ENCODE assay signal across 12 cellular contexts in the genomic region with DNA sequence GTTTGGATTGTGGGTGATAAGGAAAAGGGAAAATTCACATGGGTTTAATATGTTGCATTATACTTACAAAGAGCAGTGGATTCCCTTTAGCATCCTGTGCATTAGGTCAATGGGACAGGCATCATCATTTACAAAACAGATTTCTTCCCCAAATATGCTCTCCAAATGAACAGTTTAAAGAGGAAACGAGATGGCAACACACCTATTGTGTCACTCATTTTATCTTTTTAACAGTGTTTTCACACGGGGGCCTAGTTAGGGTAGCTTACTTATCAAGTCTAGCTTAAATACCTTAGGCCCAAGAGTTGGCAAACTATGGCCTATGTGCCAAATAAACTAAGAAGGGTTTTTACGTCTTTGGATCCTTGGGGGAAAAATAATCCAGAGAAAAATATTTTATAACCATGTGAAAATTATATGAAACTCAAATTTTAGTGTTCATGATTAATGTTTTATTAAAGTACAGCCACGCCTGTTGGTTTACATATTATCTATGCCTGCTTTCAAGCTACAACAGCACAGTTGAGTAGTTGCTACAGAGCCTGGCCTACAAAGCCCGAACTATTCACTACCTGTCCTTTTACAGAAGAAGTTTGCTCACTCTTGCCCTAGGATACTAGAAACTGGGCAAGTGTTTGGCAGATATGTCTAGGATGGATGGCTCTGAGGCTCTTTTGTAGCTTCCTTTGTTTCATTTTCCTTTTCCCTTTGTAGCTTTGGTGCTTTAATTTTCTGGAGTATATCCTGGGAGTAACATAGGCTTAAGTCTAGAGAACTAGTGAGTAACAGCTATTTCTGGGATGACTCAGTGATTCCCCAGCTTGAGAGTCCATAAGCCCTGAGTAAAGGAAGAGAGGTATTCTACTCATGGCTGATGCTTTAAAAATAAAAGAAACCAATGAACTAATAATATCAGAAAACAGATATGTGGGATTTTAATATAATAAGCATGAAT. TPM values are rescaled to one million over a fixed set of nuclear protein-coding genes. Genes with fewer than 3 reads are reported as not detected.
DNase-seq lines count a peak whose midpoint lies in the region; ATAC-seq and TF ChIP-seq lines count a peak whose summit lies in the region.
"Had no signal": no experiment of that assay in that cellular context is flagged by ENCODE, and none has a peak within 500 bp of the region (broad histone marks: within the 10 kb centered on the region; RNA-seq: fewer than 3 reads in every experiment).

No MANE protein-coding gene starts in this region.

- H3K36me3 ChIP-seq in PC-9 (ENCODE audit: low read depth) (no peaks in the 10 kb centered on the region), rectal smooth muscle tissue (ENCODE audit: control insufficient read depth, insufficient read depth, low read length) (no peaks in the 10 kb centered on the region)
- H3K36me3 ChIP-seq: heart right ventricle had no signal

- H4K20me1 ChIP-seq in PC-9 (ENCODE audit: insufficient read depth): peaks cover 7% of the 10 kb centered on the region; the same call in 1 of the 2 replicates

- intact Hi-C loops in PC-9 (cut with micrococcal nuclease; ENCODE audit: unreplicated experiment): no loop called here

- H3K9me3 ChIP-seq in PC-9 (ENCODE audit: insufficient read depth, low read depth): no peaks in the 10 kb centered on the region
- H3K9me3 ChIP-seq: heart right ventricle had no signal

- H3K27ac ChIP-seq in PC-9: peak overlapping the region; percentile 6; the same call in 1 of the 2 replicates
- H3K27ac ChIP-seq in rectal smooth muscle tissue (ENCODE audit: low read depth, low read length): peak overlapping the region; percentile 2
- H3K27ac ChIP-seq: parathyroid adenoma had no signal

- no peak overlapping the region for H2AFZ ChIP-seq in PC-9
- H2AFZ ChIP-seq: parathyroid adenoma had no signal

- H3F3A ChIP-seq in PC-9 (ENCODE audit: insufficient read depth, low read depth): peaks cover 14% of the 10 kb centered on the region

- no peak overlapping the region for H3K4me2 ChIP-seq in PC-9

- peaks cover 63% of the 10 kb centered on the region for H3K79me2 ChIP-seq in PC-9 (ENCODE audit: low read depth)

- no peak overlapping the region for H3K4me3 ChIP-seq in PC-9
- no peak overlapping the region for H3K4me3 ChIP-seq in rectal smooth muscle tissue (ENCODE audit: low read length)
- H3K4me3 ChIP-seq: heart right ventricle had no signal

- H3K27me3 ChIP-seq in PC-9 (ENCODE audit: insufficient read depth, low read depth): no peaks in the 10 kb centered on the region
- no peaks in the 10 kb centered on the region for H3K27me3 ChIP-seq in rectal smooth muscle tissue (ENCODE audit: control insufficient read depth, insufficient read depth, low read length)
- H3K27me3 ChIP-seq: heart right ventricle had no signal

- CTCF ChIA-PET in PC-9 (lab: Charles Lee): interaction anchor here (0.6 to 0.8 kb wide), 2 partner anchors 127 to 166 kb away, joined by 3 read pairs; no protein-coding TSS in a partner anchor

- no peaks in the 10 kb centered on the region for H3K9me2 ChIP-seq in PC-9 (ENCODE audit: insufficient read depth)

- no peak overlapping the region for H3K9ac ChIP-seq in rectal smooth muscle tissue (ENCODE audit: low read length)
- H3K9ac ChIP-seq: parathyroid adenoma had no signal

- BruUV-seq in PC-9 (replicated peaks; lab: Mats Ljungman, UMichigan): no TSS peak

- ATAC-seq in esophagus mucosa: peak; percentile 94
- ATAC-seq: stimulated activated naive CD8-positive, alpha-beta T cell treated with anti-CD3 and anti-CD28 coated beads, Interleukin-15, Interleukin-2, amounts not matched to agents 100 U/mL and 50 U/mL, for 24 hours had no signal

- POLR2A ChIA-PET in PC-9 (lab: Charles Lee; ENCODE audit: unreplicated experiment): no interaction called here

- TF ChIP-seq CTCF in PC-9 (conservative IDR thresholded peaks at IDR 0.05): no peak

- H3K4me1 ChIP-seq in PC-9 (replicated peaks; ENCODE audit: insufficient read depth) (no peaks in the 10 kb centered on the region), rectal smooth muscle tissue (ENCODE audit: control insufficient read depth, insufficient read depth, low read length) (peaks cover 9% of the 10 kb centered on the region)

- DNase-seq in GM04503 (ENCODE audit: low read depth) (peak; percentile 61), PC-9 (no peak), NK-92 (lab: John Stamatoyannopoulos, UW; ENCODE audit: unreplicated experiment) (no peak), COLO829 (ENCODE audit: low spot score) (no peak), COR-L47 (lab: John Stamatoyannopoulos, UW) (no peak), hippocampal formation (lab: John Stamatoyannopoulos, UW) (no peak)
- DNase-seq: activated T-cell treated with anti-CD3 and anti-CD28 coated beads, Interleukin-2, amount 50 U/mL, for 24 hours; heart right ventricle; stimulated activated naive CD8-positive, alpha-beta T cell treated with anti-CD3 and anti-CD28 coated beads, Interleukin-15, Interleukin-2, amounts not matched to agents 100 U/mL and 50 U/mL, for 24 hours had no signal

RNA-seq across cellular contexts. Expression of gene NUP93, which starts 12.4 kb away (rescaled TPM):
- total RNA-seq in PC-9 (2021) (74.7 and 92.4 TPM in 2 replicates), esophagus mucosa (52.3 TPM)
